In genomic region chr2:187851955-187852624, GRCh38 we compare ENCODE assay signal across 26 cellular contexts.
A peak's percentile ranks its signal among the peaks of the same experiment; 100 is the strongest.
DNase-seq lines count a peak whose midpoint lies in the region; ATAC-seq and TF ChIP-seq lines count a peak whose summit lies in the region.
"Had no signal": no experiment of that assay in that cellular context is flagged by ENCODE, and none has a peak within 500 bp of the region (broad histone marks: within the 10 kb centered on the region; RNA-seq: fewer than 3 reads in every experiment).

No MANE protein-coding gene starts in this region.

- no peaks in the 10 kb centered on the region for H3K9me3 Mint-ChIP-seq in activated CD4-positive, alpha-beta T cell treated with anti-CD3 and anti-CD28 coated beads for 36 hours (ENCODE audit: low read depth)
- H3K9me3 Mint-ChIP-seq: HFFc6, nephron progenitor cell had no signal

- CTCF ChIA-PET in activated CD4-positive, alpha-beta T cell treated with anti-CD3 and anti-CD28 coated beads for 36 hours (lab: Charles Lee), result no interaction called here

- no peaks in the 10 kb centered on the region for H3K4me1 ChIP-seq in left lung
- peaks cover 9 to 30% of the 10 kb centered on the region in 2 donors for H3K4me1 ChIP-seq in thoracic aorta (ENCODE audit: control insufficient read depth in 1 of 2, low read depth in 2 of 2)
- H3K4me1 ChIP-seq: parathyroid adenoma had no signal

- no peak for DNase-seq in coronary artery (ENCODE audit: low spot score)
- peak in 1 of 2 donors; percentile 12 for DNase-seq in left lung
- DNase-seq in thoracic aorta (ENCODE audit: low spot score), result no peak
- no peak for DNase-seq in activated CD4-positive, alpha-beta T cell treated with anti-CD3 and anti-CD28 coated beads for 36 hours
- no peak for DNase-seq in NK-92 treated with Interleukin-12 subunit alpha and Interleukin-12 subunit beta, amount 100 ng/mL, for 24 hours (lab: John Stamatoyannopoulos, UW)
- DNase-seq in activated CD8-positive, alpha-beta memory T cell treated with anti-CD3 and anti-CD28 coated beads for 24 hours, result no peak
- DNase-seq: activated effector memory CD4-positive, alpha-beta T cell treated with Interleukin-2 at 50 U/mL for 16 hours; dorsolateral prefrontal cortex; HFFc6; islet precursor cell; MV-4-11; NCI-H146; NCI-H2107; NCI-H446; NCI-H774; nephron progenitor cell; stimulated activated naive CD8-positive, alpha-beta T cell treated with anti-CD3 and anti-CD28 coated beads, Interleukin-15, Interleukin-2, amounts not matched to agents 100 U/mL and 50 U/mL, for 24 hours; T-helper 2 cell had no signal

- H3K27me3 Mint-ChIP-seq in activated CD4-positive, alpha-beta T cell treated with anti-CD3 and anti-CD28 coated beads for 36 hours, result no peaks in the 10 kb centered on the region
- H3K27me3 Mint-ChIP-seq: activated naive CD8-positive, alpha-beta T cell had no signal

- peak overlapping the region; percentile 55 for H3K4me3 ChIP-seq in coronary artery
- H3K4me3 ChIP-seq in left lung, result no peak overlapping the region
- peak overlapping the region; percentile 42 for H3K4me3 ChIP-seq in thoracic aorta
- H3K4me3 ChIP-seq: dorsolateral prefrontal cortex, SK-N-MC had no signal

- H3K27ac Mint-ChIP-seq in activated CD4-positive, alpha-beta T cell treated with anti-CD3 and anti-CD28 coated beads for 36 hours, result no peak overlapping the region
- H3K27ac Mint-ChIP-seq: activated naive CD8-positive, alpha-beta T cell; CD14-positive monocyte; HFFc6; nephron progenitor cell had no signal

- TF ChIP-seq CTCF in coronary artery (IDR thresholded peaks at IDR 0.05), result no peak
- TF ChIP-seq CTCF in left lung (IDR thresholded peaks at IDR 0.05), result no peak
- TF ChIP-seq CTCF in thoracic aorta (IDR thresholded peaks at IDR 0.05), result no peak

- H3K27me3 ChIP-seq in left lung (no peaks in the 10 kb centered on the region), thoracic aorta (replicated peaks; ENCODE audit: insufficient read depth) (no peaks in the 10 kb centered on the region)
- H3K27me3 ChIP-seq: dorsolateral prefrontal cortex, tibial nerve had no signal

- H3K36me3 Mint-ChIP-seq in activated CD4-positive, alpha-beta T cell treated with anti-CD3 and anti-CD28 coated beads for 36 hours (ENCODE audit: low read depth), result no peaks in the 10 kb centered on the region
- H3K36me3 Mint-ChIP-seq: activated naive CD8-positive, alpha-beta T cell; CD14-positive monocyte had no signal

- no peak overlapping the region for H3K4me3 Mint-ChIP-seq in activated CD4-positive, alpha-beta T cell treated with anti-CD3 and anti-CD28 coated beads for 36 hours
- H3K4me3 Mint-ChIP-seq: activated naive CD8-positive, alpha-beta T cell; CD14-positive monocyte; HFFc6; nephron progenitor cell had no signal

- no peaks in the 10 kb centered on the region for H3K4me1 Mint-ChIP-seq in activated CD4-positive, alpha-beta T cell treated with anti-CD3 and anti-CD28 coated beads for 36 hours
- H3K4me1 Mint-ChIP-seq: CD14-positive monocyte, nephron progenitor cell had no signal

- intact Hi-C loops in left lung (cut with DNase I), result no loop called here
- intact Hi-C loops in activated CD4-positive, alpha-beta T cell treated with anti-CD3 and anti-CD28 coated beads for 36 hours (cut with DNase I, micrococcal nuclease), result no loop called here

- H3K36me3 ChIP-seq in left lung (no peaks in the 10 kb centered on the region), thoracic aorta (no peaks in the 10 kb centered on the region)
- H3K36me3 ChIP-seq: tibial nerve had no signal

- POLR2A ChIA-PET in activated CD4-positive, alpha-beta T cell treated with anti-CD3 and anti-CD28 coated beads for 36 hours (lab: Charles Lee), result no interaction called here

- peak; percentile 45 for ATAC-seq in HG03432 (IDR thresholded peaks at IDR 0.05; ENCODE audit: unreplicated experiment)
- peak; percentile 32 for ATAC-seq in left lung
- no peak for ATAC-seq in thoracic aorta (ENCODE audit: insufficient number of reproducible peaks, low FRiP score, low read depth)
- ATAC-seq in activated CD4-positive, alpha-beta T cell treated with anti-CD3 and anti-CD28 coated beads for 36 hours, result no peak
- ATAC-seq: stimulated activated naive CD8-positive, alpha-beta T cell treated with anti-CD3 and anti-CD28 coated beads, Interleukin-15, Interleukin-2, amounts not matched to agents 100 U/mL and 50 U/mL, for 24 hours had no signal

- no peaks in the 10 kb centered on the region for H3K9me3 ChIP-seq in left lung
- H3K9me3 ChIP-seq in thoracic aorta, result no peaks in the 10 kb centered on the region
- H3K9me3 ChIP-seq: tibial nerve had no signal

- H3K27ac ChIP-seq in coronary artery (no peak overlapping the region), left lung (peak overlapping the region in 1 of 2 donors; percentile 21), thoracic aorta (peak overlapping the region; percentile 55 to 79)
- H3K27ac ChIP-seq: dorsolateral prefrontal cortex, HL-60, parathyroid adenoma, RWPE1, SK-N-MC had no signal

Comparison
In these comparisons a context has a peak if more than half of its experiments do, and no peak if none do; other contexts are left out.
1. ATAC-seq: peak in HG03432 (single experiment) and left lung (single experiment); none in thoracic aorta (single experiment) and activated CD4-positive, alpha-beta T cell treated with anti-CD3 and anti-CD28 coated beads for 36 hours (single experiment).
2. H3K27ac ChIP-seq: peak in thoracic aorta (2 of 2); none in coronary artery (0 of 2).
3. H3K4me3 ChIP-seq: peak in coronary artery (single experiment) and thoracic aorta (single experiment); none in left lung (0 of 2).